ENCODE assay signal across 14 cellular contexts in genomic region chr2:120204022-120204405, GRCh38. TPM values are rescaled to one million over a fixed set of nuclear protein-coding genes. Genes with fewer than 3 reads are reported as not detected.
DNase-seq lines count a peak whose midpoint lies in the region; ATAC-seq and TF ChIP-seq lines count a peak whose summit lies in the region.
"Had no signal": no experiment of that assay in that cellular context is flagged by ENCODE, and none has a peak within 500 bp of the region (broad histone marks: within the 10 kb centered on the region; RNA-seq: fewer than 3 reads in every experiment).

No MANE protein-coding gene starts in this region.

- TF ChIP-seq CTCF in activated CD8-positive, alpha-beta T cell treated with anti-CD3 and anti-CD28 coated beads for 36 hours (IDR thresholded peaks at IDR 0.05) = no peak
- TF ChIP-seq CTCF in suprapubic skin (IDR thresholded peaks at IDR 0.05) = no peak

- DNase-seq in activated CD8-positive, alpha-beta T cell treated with anti-CD3 and anti-CD28 coated beads, Interleukin-2, amount 10 ng/mL, durations not matched to agents 7 days and 5 days = no peak
- DNase-seq in activated CD8-positive, alpha-beta T cell treated with anti-CD3 and anti-CD28 coated beads for 36 hours = no peak
- DNase-seq in NT2/D1 (ENCODE audit: low read depth, low spot score) (no peak), right cardiac atrium (no peak), suprapubic skin (ENCODE audit: low spot score in 2 of 2) (peak; percentile 22 to 66), SW480 (ENCODE audit: low spot score) (no peak)
- DNase-seq in effector memory CD8-positive, alpha-beta T cell = no peak
- no peak for DNase-seq in T-helper 2 cell treated with Interferon-gamma antibody and Interleukin-4, amounts not matched to agents 5 μg/mL and 100 μg/mL, for 36 hours (ENCODE audit: low spot score)
- DNase-seq: activated CD4-positive, alpha-beta T cell treated with anti-CD3 and anti-CD28 coated beads for 48 hours; effector memory CD4-positive, alpha-beta T cell; NCI-H1930; NCI-H774; stimulated activated CD4-positive, alpha-beta T cell treated with anti-CD3 and anti-CD28 coated beads, Interleukin-12 subunit alpha, Interleukin-12 subunit beta, amount 100 ng/mL, for 4 hours had no signal

- H3K4me1 Mint-ChIP-seq in activated CD8-positive, alpha-beta T cell treated with anti-CD3 and anti-CD28 coated beads, Interleukin-2, amount 10 ng/mL, durations not matched to agents 7 days and 5 days (ENCODE audit: low read depth) = peaks cover 11% of the 10 kb centered on the region
- peaks cover 2% of the 10 kb centered on the region for H3K4me1 Mint-ChIP-seq in activated CD8-positive, alpha-beta T cell treated with anti-CD3 and anti-CD28 coated beads for 36 hours (ENCODE audit: low read depth)
- H3K4me1 Mint-ChIP-seq in effector memory CD8-positive, alpha-beta T cell (ENCODE audit: low read depth in 2 of 2) = no peaks in the 10 kb centered on the region
- H3K4me1 Mint-ChIP-seq in T-helper 2 cell treated with Interferon-gamma antibody and Interleukin-4, amounts not matched to agents 5 μg/mL and 100 μg/mL, for 36 hours (ENCODE audit: low read depth) = peaks cover 2% of the 10 kb centered on the region

- CTCF ChIA-PET in activated CD8-positive, alpha-beta T cell treated with anti-CD3 and anti-CD28 coated beads, Interleukin-2, amount 10 ng/mL, durations not matched to agents 7 days and 5 days (lab: Charles Lee) = interaction anchor here (1.5 to 2.1 kb wide), 3 partner anchors 10 to 109 kb away, joined by 4 to 8 read pairs (median 4); no protein-coding TSS in a partner anchor
- CTCF ChIA-PET in activated CD8-positive, alpha-beta T cell treated with anti-CD3 and anti-CD28 coated beads for 36 hours (lab: Charles Lee) = interaction anchor here (0.5 to 1.9 kb wide), 2 partner anchors 57 to 110 kb away, joined by 3 to 14 read pairs; no protein-coding TSS in a partner anchor

- POLR2A ChIA-PET in activated CD8-positive, alpha-beta T cell treated with anti-CD3 and anti-CD28 coated beads, Interleukin-2, amount 10 ng/mL, durations not matched to agents 7 days and 5 days (lab: Charles Lee) = no interaction called here
- POLR2A ChIA-PET in activated CD8-positive, alpha-beta T cell treated with anti-CD3 and anti-CD28 coated beads for 36 hours (lab: Charles Lee) = no interaction called here

- H3K36me3 ChIP-seq in NT2/D1 (ENCODE audit: insufficient read depth, insufficient read length, low read length) = no peaks in the 10 kb centered on the region
- no peaks in the 10 kb centered on the region for H3K36me3 ChIP-seq in suprapubic skin

- H3K4me3 Mint-ChIP-seq in activated CD8-positive, alpha-beta T cell treated with anti-CD3 and anti-CD28 coated beads, Interleukin-2, amount 10 ng/mL, durations not matched to agents 7 days and 5 days = no peak overlapping the region
- no peak overlapping the region for H3K4me3 Mint-ChIP-seq in activated CD8-positive, alpha-beta T cell treated with anti-CD3 and anti-CD28 coated beads for 36 hours
- H3K4me3 Mint-ChIP-seq in effector memory CD8-positive, alpha-beta T cell = no peak overlapping the region
- H3K4me3 Mint-ChIP-seq in T-helper 2 cell treated with Interferon-gamma antibody and Interleukin-4, amounts not matched to agents 5 μg/mL and 100 μg/mL, for 36 hours = no peak overlapping the region
- H3K4me3 Mint-ChIP-seq: natural killer cell treated with Interleukin-12 subunit alpha and Interleukin-12 subunit beta and Interleukin-15 and Interleukin-18, amount 100 ng/mL, for 72 hours had no signal

- H3K9me3 ChIP-seq in NT2/D1 (ENCODE audit: insufficient read depth, low read length) (no peaks in the 10 kb centered on the region), right cardiac atrium (ENCODE audit: control insufficient read depth, low read length) (no peaks in the 10 kb centered on the region), suprapubic skin (peaks cover 3% of the 10 kb centered on the region)

- H3K4me3 ChIP-seq in NT2/D1 (ENCODE audit: insufficient read length, low read depth) (no peak overlapping the region), right cardiac atrium (ENCODE audit: low read length) (no peak overlapping the region), suprapubic skin (no peak overlapping the region)

- TF ChIP-seq POLR2A in suprapubic skin (IDR thresholded peaks at IDR 0.05) = no peak

- peaks cover 9% of the 10 kb centered on the region for H3K36me3 Mint-ChIP-seq in activated CD8-positive, alpha-beta T cell treated with anti-CD3 and anti-CD28 coated beads, Interleukin-2, amount 10 ng/mL, durations not matched to agents 7 days and 5 days (ENCODE audit: low read depth)
- no peaks in the 10 kb centered on the region for H3K36me3 Mint-ChIP-seq in activated CD8-positive, alpha-beta T cell treated with anti-CD3 and anti-CD28 coated beads for 36 hours (ENCODE audit: low read depth)
- no peaks in the 10 kb centered on the region for H3K36me3 Mint-ChIP-seq in effector memory CD8-positive, alpha-beta T cell (ENCODE audit: insufficient read depth)
- peaks cover 2% of the 10 kb centered on the region for H3K36me3 Mint-ChIP-seq in T-helper 2 cell treated with Interferon-gamma antibody and Interleukin-4, amounts not matched to agents 5 μg/mL and 100 μg/mL, for 36 hours (ENCODE audit: low read depth)

- H3K27me3 ChIP-seq in NT2/D1 (ENCODE audit: insufficient read depth, insufficient read length) (no peaks in the 10 kb centered on the region), right cardiac atrium (ENCODE audit: control insufficient read depth, insufficient read depth) (no peaks in the 10 kb centered on the region), suprapubic skin (no peaks in the 10 kb centered on the region)

- H3K27ac ChIP-seq in right cardiac atrium (ENCODE audit: low read length) = no peak overlapping the region
- no peak overlapping the region for H3K27ac ChIP-seq in suprapubic skin

- peak; percentile 17 for ATAC-seq in activated CD8-positive, alpha-beta T cell treated with anti-CD3 and anti-CD28 coated beads, Interleukin-2, amount 10 ng/mL, durations not matched to agents 7 days and 5 days
- ATAC-seq in activated CD8-positive, alpha-beta T cell treated with anti-CD3 and anti-CD28 coated beads for 36 hours = no peak
- peak; percentile 20 for ATAC-seq in right cardiac atrium
- no peak for ATAC-seq in effector memory CD8-positive, alpha-beta T cell (replicated peaks)

- H3K4me1 ChIP-seq in NT2/D1 (ENCODE audit: insufficient read depth, insufficient read length) (peaks cover 19% of the 10 kb centered on the region), right cardiac atrium (ENCODE audit: control insufficient read depth, insufficient read depth, low read length) (peaks cover 2% of the 10 kb centered on the region), suprapubic skin (no peaks in the 10 kb centered on the region)

- no peak overlapping the region for H3K27ac Mint-ChIP-seq in activated CD8-positive, alpha-beta T cell treated with anti-CD3 and anti-CD28 coated beads, Interleukin-2, amount 10 ng/mL, durations not matched to agents 7 days and 5 days
- no peak overlapping the region for H3K27ac Mint-ChIP-seq in activated CD8-positive, alpha-beta T cell treated with anti-CD3 and anti-CD28 coated beads for 36 hours
- no peak overlapping the region for H3K27ac Mint-ChIP-seq in effector memory CD8-positive, alpha-beta T cell
- H3K27ac Mint-ChIP-seq in T-helper 2 cell treated with Interferon-gamma antibody and Interleukin-4, amounts not matched to agents 5 μg/mL and 100 μg/mL, for 36 hours = no peak overlapping the region

- peak overlapping the region; percentile 26 for H3K9ac ChIP-seq in NT2/D1 (ENCODE audit: insufficient read length, low read depth)

- peaks cover 6% of the 10 kb centered on the region for H3K9me3 Mint-ChIP-seq in activated CD8-positive, alpha-beta T cell treated with anti-CD3 and anti-CD28 coated beads, Interleukin-2, amount 10 ng/mL, durations not matched to agents 7 days and 5 days (ENCODE audit: insufficient read depth)
- H3K9me3 Mint-ChIP-seq in activated CD8-positive, alpha-beta T cell treated with anti-CD3 and anti-CD28 coated beads for 36 hours = no peaks in the 10 kb centered on the region
- H3K9me3 Mint-ChIP-seq in effector memory CD8-positive, alpha-beta T cell = no peaks in the 10 kb centered on the region
- peaks cover 5% of the 10 kb centered on the region for H3K9me3 Mint-ChIP-seq in T-helper 2 cell treated with Interferon-gamma antibody and Interleukin-4, amounts not matched to agents 5 μg/mL and 100 μg/mL, for 36 hours
- H3K9me3 Mint-ChIP-seq: natural killer cell treated with Interleukin-12 subunit alpha and Interleukin-12 subunit beta and Interleukin-15 and Interleukin-18, amount 100 ng/mL, for 72 hours had no signal

- H3K27me3 Mint-ChIP-seq in activated CD8-positive, alpha-beta T cell treated with anti-CD3 and anti-CD28 coated beads, Interleukin-2, amount 10 ng/mL, durations not matched to agents 7 days and 5 days (ENCODE audit: low read depth) = no peaks in the 10 kb centered on the region
- no peaks in the 10 kb centered on the region for H3K27me3 Mint-ChIP-seq in activated CD8-positive, alpha-beta T cell treated with anti-CD3 and anti-CD28 coated beads for 36 hours
- no peaks in the 10 kb centered on the region for H3K27me3 Mint-ChIP-seq in effector memory CD8-positive, alpha-beta T cell
- no peaks in the 10 kb centered on the region for H3K27me3 Mint-ChIP-seq in T-helper 2 cell treated with Interferon-gamma antibody and Interleukin-4, amounts not matched to agents 5 μg/mL and 100 μg/mL, for 36 hours (ENCODE audit: low read depth)
- H3K27me3 Mint-ChIP-seq: natural killer cell treated with Interleukin-12 subunit alpha and Interleukin-12 subunit beta and Interleukin-15 and Interleukin-18, amount 100 ng/mL, for 72 hours had no signal

- 86% methylated on average over 5 of the region's 5 CpGs for WGBS in right cardiac atrium
- 78% methylated on average over 5 of the region's 5 CpGs for WGBS in suprapubic skin

- intact Hi-C loops in activated CD8-positive, alpha-beta T cell treated with anti-CD3 and anti-CD28 coated beads for 36 hours (cut with micrococcal nuclease) = no loop called here
- intact Hi-C loops in right cardiac atrium (cut with DNase I) = no loop called here

- TF ChIP-seq EP300 in suprapubic skin (IDR thresholded peaks at IDR 0.05) = no peak

RNA-seq across cellular contexts. Expression of gene TMEM185B, which starts 19.2 kb away (rescaled TPM):
- 10 to 100 TPM; 25.6 to 25.8 TPM for total RNA-seq in activated CD8-positive, alpha-beta T cell treated with anti-CD3 and anti-CD28 coated beads, Interleukin-2, amount 10 ng/mL, durations not matched to agents 7 days and 5 days
- total RNA-seq in activated CD8-positive, alpha-beta T cell treated with anti-CD3 and anti-CD28 coated beads for 36 hours = 10 to 100 TPM; 16.7 to 17.2 TPM
- total RNA-seq in right cardiac atrium (10 to 100 TPM; 19.7 to 27.5 (median 21.7) TPM), suprapubic skin (10 to 100 TPM; 22.8 to 40.0 (median 30.4) TPM)
- 13.2 TPM for polyA plus RNA-seq in right cardiac atrium

RNA-seq across cellular contexts. Expression of gene RALB, which starts 48.6 kb away (rescaled TPM):
- total RNA-seq in activated CD8-positive, alpha-beta T cell treated with anti-CD3 and anti-CD28 coated beads, Interleukin-2, amount 10 ng/mL, durations not matched to agents 7 days and 5 days = 10 to 100 TPM; 39.4 to 45.4 TPM
- 10 to 100 TPM; 16.7 to 17.6 TPM for total RNA-seq in activated CD8-positive, alpha-beta T cell treated with anti-CD3 and anti-CD28 coated beads for 36 hours
- total RNA-seq in right cardiac atrium (10 to 100 TPM; 44.2 to 57.0 (median 48.1) TPM), suprapubic skin (10 to 100 TPM; 21.3 to 37.0 (median 30.5) TPM)
- 57.2 TPM for polyA plus RNA-seq in right cardiac atrium

Comparison
In these comparisons a context has a peak if more than half of its experiments do, and no peak if none do; other contexts are left out.
1. ATAC-seq: peak in activated CD8-positive, alpha-beta T cell treated with anti-CD3 and anti-CD28 coated beads, Interleukin-2, amount 10 ng/mL, durations not matched to agents 7 days and 5 days (single experiment) and right cardiac atrium (2 of 2); none in activated CD8-positive, alpha-beta T cell treated with anti-CD3 and anti-CD28 coated beads for 36 hours (single experiment) and effector memory CD8-positive, alpha-beta T cell (single experiment).
2. DNase-seq: peak in suprapubic skin (2 of 2); none in activated CD8-positive, alpha-beta T cell treated with anti-CD3 and anti-CD28 coated beads, Interleukin-2, amount 10 ng/mL, durations not matched to agents 7 days and 5 days (single experiment), activated CD8-positive, alpha-beta T cell treated with anti-CD3 and anti-CD28 coated beads for 36 hours (single experiment), NT2/D1 (single experiment), right cardiac atrium (0 of 3), effector memory CD8-positive, alpha-beta T cell (0 of 3), T-helper 2 cell treated with Interferon-gamma antibody and Interleukin-4, amounts not matched to agents 5 μg/mL and 100 μg/mL, for 36 hours (single experiment) and SW480 (single experiment).